Comparison of ENCODE assay signal across 27 cellular contexts in genomic region chr9:109020113-109020512, GRCh38.
"Had no signal": no experiment of that assay in that cellular context is flagged by ENCODE, and none has a peak within 500 bp of the region (broad histone marks: within the 10 kb centered on the region; RNA-seq: fewer than 3 reads in every experiment).

No MANE protein-coding gene starts in this region.

- H3K9me3 ChIP-seq: esophagus squamous epithelium, mucosa of descending colon, right lobe of liver, stomach, testis, tibial artery had no signal

- ATAC-seq: mucosa of descending colon; natural killer cell treated with Interleukin-12 subunit alpha and Interleukin-12 subunit beta and Interleukin-15 and Interleukin-18, amount 100 ng/mL, for 72 hours; right lobe of liver had no signal

- H3K27me3 Mint-ChIP-seq: naive B cell; natural killer cell treated with Interleukin-12 subunit alpha and Interleukin-12 subunit beta and Interleukin-15 and Interleukin-18, amount 100 ng/mL, for 72 hours; progenitor cell of endocrine pancreas; type B pancreatic cell had no signal

- H3K9me3 Mint-ChIP-seq: endodermal cell; immature natural killer cell; mesothelial cell of epicardium; naive B cell; natural killer cell treated with Interleukin-12 subunit alpha and Interleukin-12 subunit beta and Interleukin-15 and Interleukin-18, amount 100 ng/mL, for 72 hours; neural progenitor cell; type B pancreatic cell had no signal

- DNase-seq: effector CD8-positive, alpha-beta T cell; endodermal cell; erythroblast; esophagus squamous epithelium; hypothalamus; immature natural killer cell; islet precursor cell; mesenchymal stem cell; mucosa of descending colon; naive B cell; right lobe of liver; small intestine; stimulated activated CD4-positive, alpha-beta T cell treated with anti-CD3 and anti-CD28 coated beads, Interleukin-15, amount 100 ng/mL, for 24 hours; stimulated activated CD4-positive, alpha-beta T cell treated with anti-CD3 and anti-CD28 coated beads, Interleukin-2, amount 100 ng/mL, for 48 hours; stimulated activated naive CD4-positive, alpha-beta T cell; stomach; testis; tibial artery had no signal

- H3K27ac Mint-ChIP-seq: endodermal cell; immature natural killer cell; natural killer cell treated with Interleukin-12 subunit alpha and Interleukin-12 subunit beta and Interleukin-15 and Interleukin-18, amount 100 ng/mL, for 72 hours; neural progenitor cell; progenitor cell of endocrine pancreas; type B pancreatic cell had no signal

- H3K4me3 Mint-ChIP-seq: endodermal cell; immature natural killer cell; mesothelial cell of epicardium; naive B cell; natural killer cell treated with Interleukin-12 subunit alpha and Interleukin-12 subunit beta and Interleukin-15 and Interleukin-18, amount 100 ng/mL, for 72 hours; neural progenitor cell; type B pancreatic cell had no signal

- FAIRE-seq: colon, frontal cortex, small intestine had no signal

- H3K4me1 ChIP-seq: tibial artery had no signal

- H3K27me3 ChIP-seq: neural progenitor cell, right lobe of liver, stomach, testis, tibial artery had no signal

- H3K4me3 ChIP-seq: esophagus squamous epithelium, lung, mucosa of descending colon, neural progenitor cell, right lobe of liver, stomach, testis, tibial artery had no signal

- H3K27ac ChIP-seq: neural progenitor cell, parathyroid adenoma, right lobe of liver, stomach, testis, tibial artery had no signal
